9 cellular contexts compared by ENCODE assay signal in the genomic region with DNA sequence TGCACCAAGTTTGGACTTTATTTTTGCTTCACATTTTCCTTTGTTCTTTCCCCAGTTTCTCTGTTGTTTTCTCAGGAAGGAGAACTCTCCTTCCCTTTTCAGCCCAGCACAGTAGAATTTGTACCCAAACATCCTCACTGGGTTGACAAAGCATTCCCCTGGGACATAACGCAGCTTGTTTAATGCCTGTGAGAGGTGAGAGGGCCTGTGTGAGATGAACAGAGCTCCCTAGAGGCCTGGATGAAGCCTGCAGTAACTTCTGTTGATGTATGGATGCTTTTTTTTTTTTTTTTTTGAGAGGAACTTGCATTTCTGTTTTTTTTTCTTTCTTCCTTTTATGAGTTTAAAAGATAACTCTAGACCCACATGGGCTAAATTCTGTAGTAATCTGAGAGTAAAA.
DNase-seq lines count a peak whose midpoint lies in the region; ATAC-seq, FAIRE-seq and TF ChIP-seq lines count a peak whose summit lies in the region.
"Had no signal": no experiment of that assay in that cellular context is flagged by ENCODE, and none has a peak within 500 bp of the region (broad histone marks: within the 10 kb centered on the region; RNA-seq: fewer than 3 reads in every experiment).

No MANE protein-coding gene starts in this region.

- CTCF ChIA-PET in H1 (lab: Charles Lee; ENCODE audit: partially characterized antibody): interaction anchor here (0.5 to 2.3 kb wide), 21 partner anchors 10 to 300 kb away, joined by 3 to 12 read pairs (median 4); partner anchors contain the start of gene FAM50B

- H3K56ac ChIP-seq in H1 (replicated peaks; ENCODE audit: insufficient read length, low read depth, low read length): no peak overlapping the region

- no peak overlapping the region for H4K5ac ChIP-seq in H1 (ENCODE audit: insufficient read length, low read depth, low read length)

- peak; percentile 52 to 56 for TF ChIP-seq RAD21 in H1 (IDR thresholded peaks at IDR 0.05 in 1 of 2, conservative IDR thresholded peaks at IDR 0.05 in 1 of 2; ENCODE audit: low read depth in 2 of 2, low read length in 2 of 2)

- no peak overlapping the region for H2BK15ac ChIP-seq in H1 (ENCODE audit: low read length)

- no peak overlapping the region for H2BK12ac ChIP-seq in H1 (ENCODE audit: low read depth, low read length)

- DNase-seq in HuH-7 (ENCODE audit: low spot score) (peak; percentile 55), NCI-H524 treated with DMSO at 0.1 percent for 48 hours (lab: John Stamatoyannopoulos, UW) (peak; percentile 54), H1 (ENCODE audit: low read depth in 1 of 2, low spot score in 2 of 2) (no peak), progenitor cell of endocrine pancreas (ENCODE audit: low spot score, unreplicated experiment) (no peak), activated gamma-delta T cell treated with Interleukin-2 at 50 U/mL for 16 hours (no peak), prostate gland (ENCODE audit: low spot score) (no peak)
- DNase-seq: activated T-cell treated with anti-CD3 and anti-CD28 coated beads, Interleukin-2, amount 50 U/mL, for 24 hours had no signal

- H3K4me3 ChIP-seq in H1 (ENCODE audit: extremely low read depth in 1 of 4, insufficient read depth in 2 of 4, low read depth in 3 of 4, low read length in 4 of 4) (no peak overlapping the region), prostate gland (no peak overlapping the region)

- intact Hi-C loops in prostate gland (cut with DNase I): no loop called here

- H3K4me1 ChIP-seq in H1 (replicated peaks in 1 of 4; ENCODE audit: control insufficient read depth in 3 of 4, insufficient read depth in 4 of 4, low read length in 3 of 4): peaks cover 0 to 2% (median 0%) of the 10 kb centered on the region in 4 experiments; a peak in 2 of 7 replicates
- no peaks in the 10 kb centered on the region for H3K4me1 ChIP-seq in prostate gland (replicated peaks)

- H2BK20ac ChIP-seq in H1 (ENCODE audit: low read length): no peak overlapping the region

- H3K4me2 ChIP-seq in H1 (ENCODE audit: insufficient read depth in 1 of 2, low read depth in 2 of 2, low read length in 2 of 2): no peak overlapping the region

- no peak overlapping the region for H3K27ac ChIP-seq in H1 (ENCODE audit: low read depth, low read length)
- H3K27ac ChIP-seq in prostate gland: no peak overlapping the region

- H3K4me1 Mint-ChIP-seq in progenitor cell of endocrine pancreas (ENCODE audit: low read depth): peaks cover 16% of the 10 kb centered on the region

- H3K23ac ChIP-seq in H1 (ENCODE audit: insufficient read length): no peak overlapping the region

- POLR2A ChIA-PET in H1 (lab: Charles Lee; ENCODE audit: partially characterized antibody): interaction anchor here (0.7 kb wide), 1 partner anchor 22 kb away, joined by 3 read pairs; no protein-coding TSS in a partner anchor

- peaks cover 6% of the 10 kb centered on the region for H3K9me3 Mint-ChIP-seq in progenitor cell of endocrine pancreas (ENCODE audit: low read depth)
- H3K9me3 Mint-ChIP-seq: activated T-cell treated with anti-CD3 and anti-CD28 coated beads, Interleukin-2, amount 50 U/mL, for 24 hours had no signal

- H3K23me2 ChIP-seq in H1 (ENCODE audit: low read depth, low read length): no peaks in the 10 kb centered on the region; the same call in 1 of the 2 replicates

- no peak for TF ChIP-seq EP300 in H1 (IDR thresholded peaks at IDR 0.05; ENCODE audit: borderline replicate concordance in 1 of 2, low read depth in 2 of 2, low read length in 2 of 2)

- H3K9me3 ChIP-seq in H1 (ENCODE audit: insufficient read depth in 2 of 2, low read depth in 1 of 2, low read length in 1 of 2) (no peaks in the 10 kb centered on the region), prostate gland (no peaks in the 10 kb centered on the region)

- no peaks in the 10 kb centered on the region for H3K27me3 ChIP-seq in H1 (replicated peaks in 1 of 4; ENCODE audit: control insufficient read depth in 3 of 4, extremely low read depth in 1 of 4, insufficient read depth in 3 of 4, low read length in 3 of 4)
- H3K27me3 ChIP-seq in prostate gland (replicated peaks; ENCODE audit: insufficient read depth): no peaks in the 10 kb centered on the region

- H2BK5ac ChIP-seq in H1 (ENCODE audit: low read depth, low read length): no peak overlapping the region

- 44% methylated on average over 1 of the region's 1 CpG; no CpG with 5 or more reads in 1 of the 2 experiments for WGBS in H1 (ENCODE audit: extremely low coverage in 1 of 2, insufficient coverage in 1 of 2, insufficient read length in 1 of 2, insufficient replicate concordance in 2 of 2, low coverage in 1 of 2, low lambda C conversion rate in 2 of 2, missing lambda C conversion rate in 1 of 2), 2 experiments
- 42% methylated on average over 1 of the region's 1 CpG for WGBS in prostate gland

- TF ChIP-seq CTCF in H1 (IDR thresholded peaks at IDR 0.05; ENCODE audit: control extremely low read depth in 1 of 3, insufficient read depth in 1 of 3, low read depth in 1 of 3, low read length in 3 of 3) (peak; percentile 6 to 48 (median 33); a peak in 3 of 4 replicates), progenitor cell of endocrine pancreas (IDR thresholded peaks at IDR 0.05; ENCODE audit: unreplicated experiment) (peak; percentile 36), prostate gland (IDR thresholded peaks at IDR 0.05) (no peak)

- no peaks in the 10 kb centered on the region for H3K79me1 ChIP-seq in H1 (ENCODE audit: low read depth, low read length)

- ATAC-seq in HG02981 (IDR thresholded peaks at IDR 0.05; ENCODE audit: unreplicated experiment): no peak
- ATAC-seq: SK-N-SH treated with all-trans-retinoic acid at 6 μM for 48 hours had no signal

- no peak overlapping the region for H3K18ac ChIP-seq in H1 (ENCODE audit: extremely low read depth, low read length)

- H3K36me3 ChIP-seq in H1 (ENCODE audit: control insufficient read depth in 2 of 4, insufficient read depth in 4 of 4, low read length in 3 of 4) (no peaks in the 10 kb centered on the region), prostate gland (no peaks in the 10 kb centered on the region)

- no peak overlapping the region for H3K27ac Mint-ChIP-seq in progenitor cell of endocrine pancreas
- H3K27ac Mint-ChIP-seq: activated T-cell treated with anti-CD3 and anti-CD28 coated beads, Interleukin-2, amount 50 U/mL, for 24 hours had no signal

- no peak overlapping the region for H4K8ac ChIP-seq in H1 (ENCODE audit: extremely low read depth, insufficient read depth, low read length)

- H4K20me1 ChIP-seq in H1 (replicated peaks in 1 of 2; ENCODE audit: control insufficient read depth in 1 of 2, insufficient read depth in 2 of 2, low read length in 2 of 2): no peaks in the 10 kb centered on the region

- H3K14ac ChIP-seq in H1 (ENCODE audit: insufficient read length): no peak overlapping the region

- H3K36me3 Mint-ChIP-seq in progenitor cell of endocrine pancreas (ENCODE audit: insufficient read depth): peaks cover 3% of the 10 kb centered on the region

- TF ChIP-seq POLR2A in H1 (IDR thresholded peaks at IDR 0.05; ENCODE audit: control extremely low read depth in 1 of 2, low read depth in 2 of 2, low read length in 2 of 2): no peak
- TF ChIP-seq POLR2A in prostate gland (IDR thresholded peaks at IDR 0.05): no peak

- H3K9ac ChIP-seq in H1 (replicated peaks in 1 of 4; ENCODE audit: extremely low read depth in 1 of 4, low read depth in 3 of 4, low read length in 3 of 4): no peak overlapping the region

- no peaks in the 10 kb centered on the region for H3K79me2 ChIP-seq in H1 (ENCODE audit: control insufficient read depth in 1 of 2, insufficient read depth in 2 of 2, low read length in 2 of 2)

- no peak for FAIRE-seq in H1 (lab: Jason Lieb, UNC)

- peak overlapping the region; percentile 64 for H2AFZ ChIP-seq in H1 (ENCODE audit: low read length)

- no peak overlapping the region for H2AK5ac ChIP-seq in H1 (ENCODE audit: low read depth, low read length)

- H4K91ac ChIP-seq in H1 (replicated peaks; ENCODE audit: insufficient read length, low read length): no peak overlapping the region

- no peak overlapping the region for H3K4me3 Mint-ChIP-seq in progenitor cell of endocrine pancreas (ENCODE audit: low read depth)
- H3K4me3 Mint-ChIP-seq: activated T-cell treated with anti-CD3 and anti-CD28 coated beads, Interleukin-2, amount 50 U/mL, for 24 hours had no signal

- no peaks in the 10 kb centered on the region for H3K27me3 Mint-ChIP-seq in progenitor cell of endocrine pancreas

- no peak overlapping the region for H2BK120ac ChIP-seq in H1 (replicated peaks; ENCODE audit: low read depth, low read length)

- no peak overlapping the region for H3K4ac ChIP-seq in H1 (replicated peaks; ENCODE audit: insufficient read length, low read depth, low read length)

TF ChIP-seq in H1, 55 proteins besides CTCF, POLR2A, EP300 and RAD21 (continues in another document):
- TF ChIP-seq RFX5 (IDR thresholded peaks at IDR 0.05; ENCODE audit: borderline replicate concordance, low read depth, low read length) (no peak), POU5F1 (IDR thresholded peaks at IDR 0.05; ENCODE audit: low read depth, low read length) (no peak), SIRT6 (IDR thresholded peaks at IDR 0.05; ENCODE audit: low read length) (no peak), TAF7 (optimal IDR thresholded peaks at IDR 0.05; ENCODE audit: borderline replicate concordance, low read depth, low read length) (no peak), CBX5 (IDR thresholded peaks at IDR 0.05; ENCODE audit: low read depth, low read length) (no peak), ATF2 (IDR thresholded peaks at IDR 0.05; ENCODE audit: low read length) (no peak), CTBP2 (IDR thresholded peaks at IDR 0.05; ENCODE audit: borderline replicate concordance, insufficient read depth, insufficient read length, low read length) (no peak), SRF (IDR thresholded peaks at IDR 0.05; ENCODE audit: low read depth, low read length) (no peak), JUN (IDR thresholded peaks at IDR 0.05; ENCODE audit: low read depth, low read length) (no peak)
- TF ChIP-seq, protein P1, sequence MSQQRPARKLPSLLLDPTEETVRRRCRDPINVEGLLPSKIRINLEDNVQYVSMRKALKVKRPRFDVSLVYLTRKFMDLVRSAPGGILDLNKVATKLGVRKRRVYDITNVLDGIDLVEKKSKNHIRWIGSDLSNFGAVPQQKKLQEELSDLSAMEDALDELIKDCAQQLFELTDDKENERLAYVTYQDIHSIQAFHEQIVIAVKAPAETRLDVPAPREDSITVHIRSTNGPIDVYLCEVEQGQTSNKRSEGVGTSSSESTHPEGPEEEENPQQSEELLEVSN (IDR thresholded peaks at IDR 0.05): no peak

Comparison
In these comparisons a context has a peak if more than half of its experiments do, and no peak if none do; other contexts are left out.
1. DNase-seq: peak in HuH-7 (single experiment) and NCI-H524 treated with DMSO at 0.1 percent for 48 hours (single experiment); none in H1 (0 of 2), progenitor cell of endocrine pancreas (single experiment), activated gamma-delta T cell treated with Interleukin-2 at 50 U/mL for 16 hours (single experiment) and prostate gland (single experiment).
2. CTCF ChIP-seq: peak in H1 (3 of 3) and progenitor cell of endocrine pancreas (single experiment); none in prostate gland (0 of 4).